In the genomic region with DNA sequence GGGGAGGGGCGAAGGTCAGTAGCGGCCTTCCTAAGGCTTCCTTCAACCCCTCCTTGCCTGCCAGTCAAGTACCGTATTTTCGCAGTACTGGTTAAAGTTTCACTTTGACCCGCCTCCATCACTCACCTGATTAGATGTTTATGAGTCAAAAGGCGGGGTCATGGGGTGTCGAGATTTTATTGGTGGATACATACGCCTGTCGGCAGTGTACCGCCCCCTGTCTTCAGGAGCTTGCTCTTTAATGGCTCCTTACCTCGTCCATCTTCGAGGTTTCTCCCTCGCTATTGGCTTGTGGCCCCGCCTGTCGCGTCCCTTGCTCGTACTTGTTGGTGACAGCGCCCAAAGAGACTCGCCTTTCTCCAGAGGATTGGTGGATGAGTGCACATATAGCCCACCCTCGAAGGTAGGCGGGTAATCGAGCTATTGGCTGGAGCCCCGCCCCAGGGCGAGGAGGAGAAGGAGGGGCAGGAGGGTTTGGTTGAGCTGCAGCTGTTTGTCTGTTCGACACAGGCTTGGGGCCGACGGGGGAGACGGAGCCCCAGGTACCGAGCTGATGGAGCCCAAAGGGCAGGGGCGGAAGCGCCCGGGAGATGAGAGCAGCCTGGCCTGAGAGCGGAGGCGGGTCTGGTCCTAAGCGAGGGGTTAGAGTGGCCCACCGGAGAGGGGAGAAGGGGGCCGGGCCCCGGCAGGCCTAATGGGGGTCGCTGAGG, we compare ENCODE assay signal across 8 cellular contexts. TPM values are rescaled to one million over a fixed set of nuclear protein-coding genes. Genes with fewer than 3 reads are reported as not detected.
DNase-seq lines count a peak whose midpoint lies in the region; ATAC-seq, FAIRE-seq and TF ChIP-seq lines count a peak whose summit lies in the region.

A gene with protein sequence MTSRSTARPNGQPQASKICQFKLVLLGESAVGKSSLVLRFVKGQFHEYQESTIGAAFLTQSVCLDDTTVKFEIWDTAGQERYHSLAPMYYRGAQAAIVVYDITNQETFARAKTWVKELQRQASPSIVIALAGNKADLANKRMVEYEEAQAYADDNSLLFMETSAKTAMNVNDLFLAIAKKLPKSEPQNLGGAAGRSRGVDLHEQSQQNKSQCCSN (plus strand): TSS at position 481 of the 710 bp plus-strand sequence. CDS start 12,883 bp downstream, outside the sequence.

- H3K27me3 ChIP-seq in CD4-positive, alpha-beta T cell (ENCODE audit: control insufficient read depth, insufficient read depth, low read length), result no peaks in the 10 kb centered on the region
- H3K27me3 ChIP-seq in dorsolateral prefrontal cortex, result no peaks in the 10 kb centered on the region
- no peaks in the 10 kb centered on the region for H3K27me3 ChIP-seq in HepG2 (ENCODE audit: control insufficient read depth in 1 of 2, insufficient read depth in 2 of 2, low read length in 2 of 2)

- CTCF ChIA-PET in CD4-positive, alpha-beta T cell (lab: Charles Lee), result interaction anchor here (0.9 to 2.9 kb wide), 10 partner anchors 22 to 663 kb away, joined by 3 to 18 read pairs (median 5); a partner anchor contains a TSS
- CTCF ChIA-PET in HepG2 (lab: Yijun Ruan, JAX; ENCODE audit: low intra/inter-chr PET ratio, low total read pairs), result interaction anchor here (1.5 kb wide), 1 partner anchor 18 kb away, joined by 4 read pairs; no protein-coding TSS in a partner anchor

- H3K27me3 Mint-ChIP-seq in CD4-positive, alpha-beta T cell, result no peaks in the 10 kb centered on the region

- H4K20me1 ChIP-seq in HepG2 (ENCODE audit: insufficient read depth, low read length), result no peaks in the 10 kb centered on the region

- DNase-seq in CD4-positive, alpha-beta T cell, result peak; percentile 92 to 99 (median 96)
- DNase-seq in NCI-H82 (lab: John Stamatoyannopoulos, UW) (peak; percentile 100), dorsolateral prefrontal cortex (peak; percentile 97 to 100 (median 100)), HepG2 (ENCODE audit: low spot score) (peak; percentile 100)
- peak; percentile 97 to 99 for DNase-seq in activated CD4-positive, alpha-beta T cell treated with anti-CD3 and anti-CD28 coated beads, Interleukin-2, amount 50 U/mL, for 48 hours
- peak; percentile 94 for DNase-seq in stimulated activated CD4-positive, alpha-beta T cell treated with anti-CD3 and anti-CD28 coated beads, Interleukin-4, amount 100 ng/mL, for 1 hour

- peaks cover 31% of the 10 kb centered on the region for H3K79me2 ChIP-seq in HepG2 (ENCODE audit: insufficient read depth, low read length)

- no peak within 1 kb of the TSS for H3K27ac Mint-ChIP-seq in CD4-positive, alpha-beta T cell

- peaks cover 44% of the 10 kb centered on the region for H3K4me1 ChIP-seq in HepG2 (ENCODE audit: insufficient read depth, low read length)

- peak; percentile 86 for ATAC-seq in CD4-positive, alpha-beta T cell (ENCODE audit: poor library complexity)
- peak; percentile 89 for ATAC-seq in GM19452 (IDR thresholded peaks at IDR 0.05; ENCODE audit: unreplicated experiment)
- peak; percentile 90 for ATAC-seq in HG03575 (IDR thresholded peaks at IDR 0.05; ENCODE audit: extremely low read depth, insufficient number of reproducible peaks, low FRiP score, unreplicated experiment)
- ATAC-seq in HepG2, result peak; percentile 95

- peak; percentile 42; the same call in 1 of the 2 replicates for TF ChIP-seq RAD21 in HepG2 (CRISPR knock-in tag; IDR thresholded peaks at IDR 0.05)

- peak within 1 kb of the TSS; percentile 86 for H3K4me2 ChIP-seq in HepG2 (ENCODE audit: low read depth, low read length)

- no peak for TF ChIP-seq EP300 in HepG2 (IDR thresholded peaks at IDR 0.05; ENCODE audit: low read depth in 2 of 2, low read length in 2 of 2)
- no peak for TF ChIP-seq EP300 in HepG2 (CRISPR knock-in tag; IDR thresholded peaks at IDR 0.05; ENCODE audit: borderline replicate concordance)

- H3K9me3 Mint-ChIP-seq in CD4-positive, alpha-beta T cell, result no peaks in the 10 kb centered on the region

- TF ChIP-seq POLR2A in HepG2 (IDR thresholded peaks at IDR 0.05; ENCODE audit: insufficient read depth in 1 of 2, low read depth in 2 of 2, low read length in 2 of 2), result peak; percentile 93

- TF ChIP-seq CTCF in CD4-positive, alpha-beta T cell (IDR thresholded peaks at IDR 0.05), result no peak
- TF ChIP-seq CTCF in dorsolateral prefrontal cortex (IDR thresholded peaks at IDR 0.05 in 54 of 56, conservative IDR thresholded peaks at IDR 0.05 in 2 of 56; ENCODE audit: low read depth in 1 of 56, partially characterized antibody in 56 of 56) (peak in 45 of 56 donors; percentile 15 to 77 (median 40)), HepG2 (CRISPR knock-in tag; IDR thresholded peaks at IDR 0.05) (0 out of 2 replicates have a peak, but pooled peaks have one; percentile 10)

- H3K27ac ChIP-seq in CD4-positive, alpha-beta T cell (ENCODE audit: low read depth, low read length), result peak within 1 kb of the TSS; percentile 86
- peak within 1 kb of the TSS; percentile 60 to 98 (median 93) for H3K27ac ChIP-seq in dorsolateral prefrontal cortex
- H3K27ac ChIP-seq in HepG2 (ENCODE audit: extremely low read length, insufficient read depth, low read length), result peak within 1 kb of the TSS; percentile 82

- H3K4me3 ChIP-seq in dorsolateral prefrontal cortex (peak within 1 kb of the TSS; percentile 70 to 100 (median 98)), HepG2 (replicated peaks in 1 of 3; ENCODE audit: insufficient read depth in 1 of 3, low read depth in 2 of 3, low read length in 3 of 3) (peak within 1 kb of the TSS; percentile 90 to 99 (median 96))

- peaks cover 18% of the 10 kb centered on the region for H3K4me1 Mint-ChIP-seq in CD4-positive, alpha-beta T cell (ENCODE audit: low read depth)

- POLR2A ChIA-PET in CD4-positive, alpha-beta T cell (lab: Charles Lee), result interaction anchor here (0.6 to 2.9 kb wide), 64 partner anchors 9 to 1693 kb away, joined by 3 to 80 read pairs (median 5); a partner anchor contains a TSS
- POLR2A ChIA-PET in HepG2 (lab: Yijun Ruan, JAX), result interaction anchor here (0.6 to 3.2 kb wide), 39 partner anchors 10 to 387 kb away, joined by 3 to 60 read pairs (median 6); a partner anchor contains a TSS

- H3K36me3 Mint-ChIP-seq in CD4-positive, alpha-beta T cell (ENCODE audit: low read depth), result peaks cover 13% of the 10 kb centered on the region

- peak within 1 kb of the TSS; percentile 94 for H3K9ac ChIP-seq in HepG2 (ENCODE audit: insufficient read depth, low read depth, low read length)

- WGBS in HepG2 (ENCODE audit: low lambda C conversion rate), result 0% methylated on average over 19 of the region's 39 CpGs

- peaks cover 2 to 16% of the 10 kb centered on the region in 2 experiments; a peak in 4 of 5 replicates for H3K36me3 ChIP-seq in HepG2 (replicated peaks in 1 of 2; ENCODE audit: control insufficient read depth in 1 of 2, insufficient read depth in 2 of 2, low read length in 2 of 2)

- intact Hi-C loops in CD4-positive, alpha-beta T cell (cut with DNase I, micrococcal nuclease), result loop anchor here (1.0 to 2.0 kb wide), 2 partner anchors 43 to 44 kb away; a partner anchor contains a TSS
- intact Hi-C loops in dorsolateral prefrontal cortex (cut with DNase I), result loop anchor here (5.0 kb wide), 1 partner anchor 41 kb away; a partner anchor contains a TSS
- intact Hi-C loops in HepG2 (cut with micrococcal nuclease; ENCODE audit: unreplicated experiment), result no loop called here

- in situ Hi-C loops in HepG2 (cut with HindIII; ENCODE audit: extremely low pct_ligation_motif_present, low pct_unique_long_range_greater_than_20kb), result loop anchor here (10.0 kb wide), 1 partner anchor 61 kb away; no protein-coding TSS in a partner anchor

- FAIRE-seq in HepG2 (lab: Jason Lieb, UNC), result peak; percentile 100

- no TSS peak for BruUV-seq in HepG2 (replicated peaks; lab: Mats Ljungman, UMichigan)

- H3K9me3 ChIP-seq in CD4-positive, alpha-beta T cell (ENCODE audit: control insufficient read depth, low read length), result no peaks in the 10 kb centered on the region
- no peaks in the 10 kb centered on the region for H3K9me3 ChIP-seq in HepG2 (ENCODE audit: low read length)

- H2AFZ ChIP-seq in HepG2 (ENCODE audit: low read length), result no peak within 1 kb of the TSS

- H3K4me3 Mint-ChIP-seq in CD4-positive, alpha-beta T cell, result no peak within 1 kb of the TSS

TF ChIP-seq in HepG2, 621 proteins besides CTCF, POLR2A, EP300 and RAD21 (continues in another document):
- TF ChIP-seq YEATS2 (CRISPR knock-in tag; IDR thresholded peaks at IDR 0.05; ENCODE audit: borderline replicate concordance) (peak; percentile 92), ASH2L (IDR thresholded peaks at IDR 0.05; ENCODE audit: insufficient read length, low read depth, low read length) (peak; percentile 72), MED13 (CRISPR knock-in tag; IDR thresholded peaks at IDR 0.05) (no peak), KMT2B (CRISPR knock-in tag; IDR thresholded peaks at IDR 0.05) (peak; percentile 80), FOXK1 (CRISPR knock-in tag; IDR thresholded peaks at IDR 0.05; ENCODE audit: borderline replicate concordance, low read depth) (peak; percentile 88), ZNF709 (CRISPR knock-in tag; IDR thresholded peaks at IDR 0.05) (peak; percentile 43; the same call in 1 of the 2 replicates), RBAK (CRISPR knock-in tag; IDR thresholded peaks at IDR 0.05) (peak; percentile 53; the same call in 1 of the 2 replicates)

RNA-seq across cellular contexts. Expression of the gene that starts here (rescaled TPM):
- total RNA-seq in CD4-positive, alpha-beta T cell, result 10 to 100 TPM; 21.6 to 27.4 TPM
- total RNA-seq in dorsolateral prefrontal cortex, result 100 to 1,000 TPM; 148 to 223 (median 185) TPM
- 26.0 and 33.1 TPM in 2 replicates for total RNA-seq in HepG2 (2016; rRNA removed; fragmentation: Illumina TruSeq; extraction: Trizol)
- 8.6 and 11.8 TPM in 2 replicates for total RNA-seq in HepG2 (2016; cell fraction: cytosol; rRNA removed; fragmentation: Illumina TruSeq; extraction: Trizol; ENCODE audit: low read depth)
- 24.6 and 33.6 TPM in 2 replicates for total RNA-seq in HepG2 (2016; cell fraction: insoluble cytoplasmic fraction; rRNA removed; fragmentation: Illumina TruSeq; extraction: Trizol)
- total RNA-seq in HepG2 (2016; cell fraction: membrane; rRNA removed; fragmentation: Illumina TruSeq; extraction: Trizol), result 22.2 and 23.2 TPM in 2 replicates
- total RNA-seq in HepG2 (2016; cell fraction: nucleus; rRNA removed; fragmentation: Illumina TruSeq; extraction: Trizol), result 22.8 and 23.5 TPM in 2 replicates
- polyA plus RNA-seq in HepG2 (2011; rRNA removed), result 68.3 and 70.4 TPM in 2 replicates
- polyA plus RNA-seq in HepG2 (2011; cell fraction: cytosol; rRNA removed), result 43.7 and 67.1 TPM in 2 replicates
- polyA plus RNA-seq in HepG2 (2011; cell fraction: nucleus; rRNA removed), result 32.6 and 46.3 TPM in 2 replicates
- 39.1 and 42.4 TPM in 2 replicates for polyA plus RNA-seq in HepG2 (2012)
- 5.6 and 5.9 TPM in 2 replicates for polyA plus RNA-seq in HepG2 (2016; cell fraction: cytosol; fragmentation: Illumina TruSeq; extraction: Trizol; ENCODE audit: low read depth)
- 45.3 and 46.9 TPM in 2 replicates for polyA plus RNA-seq in HepG2 (2016; cell fraction: insoluble cytoplasmic fraction; fragmentation: Illumina TruSeq; extraction: Trizol; ENCODE audit: low read depth)
- polyA plus RNA-seq in HepG2 (2016; cell fraction: membrane; fragmentation: Illumina TruSeq; extraction: Trizol; ENCODE audit: low read depth), result 22.1 and 22.3 TPM in 2 replicates
- polyA plus RNA-seq in HepG2 (2016; cell fraction: nucleus; fragmentation: Illumina TruSeq; extraction: Trizol; ENCODE audit: insufficient read depth, low read depth), result 45.7 and 46.4 TPM in 2 replicates
- 52.5 and 108 TPM in 2 replicates for polyA minus RNA-seq in HepG2 (2011; rRNA and poly(A)+ RNA removed; ENCODE audit: low replicate concordance)
- 28.2 and 48.5 TPM in 2 replicates for polyA minus RNA-seq in HepG2 (2011; cell fraction: cytosol; rRNA and poly(A)+ RNA removed)
- 32.7 and 43.8 TPM in 2 replicates for polyA minus RNA-seq in HepG2 (2011; cell fraction: nucleus; rRNA and poly(A)+ RNA removed)

Comparison
In these comparisons a context has a peak if more than half of its experiments do, and no peak if none do; other contexts are left out.
1. Peak in every context shown above with its lines: DNase-seq, ATAC-seq, H3K4me3 ChIP-seq and H3K27ac ChIP-seq.